In genomic region chr2:103161456-103162289, GRCh38 we compare ENCODE assay signal across 8 cellular contexts.
DNase-seq lines count a peak whose midpoint lies in the region; ATAC-seq, FAIRE-seq and TF ChIP-seq lines count a peak whose summit lies in the region.

No MANE protein-coding gene starts in this region.

- CTCF ChIA-PET in naive thymus-derived CD4-positive, alpha-beta T cell (lab: Charles Lee) = no interaction called here

- H3K4me3 ChIP-seq in ascending aorta (no peak overlapping the region), tibial artery (no peak overlapping the region)
- no peak overlapping the region for H3K4me3 ChIP-seq in naive thymus-derived CD4-positive, alpha-beta T cell (ENCODE audit: low read length)

- H3K9me3 ChIP-seq in ascending aorta (no peaks in the 10 kb centered on the region), tibial artery (no peaks in the 10 kb centered on the region)
- H3K9me3 ChIP-seq in naive thymus-derived CD4-positive, alpha-beta T cell (ENCODE audit: control insufficient read depth in 2 of 3, low read length in 3 of 3) = no peaks in the 10 kb centered on the region

- H3K27ac Mint-ChIP-seq in naive thymus-derived CD4-positive, alpha-beta T cell = no peak overlapping the region

- DNase-seq in NCI-H2196 (lab: John Stamatoyannopoulos, UW; ENCODE audit: unreplicated experiment) (peak; percentile 57), ascending aorta (ENCODE audit: low spot score in 2 of 2) (no peak), inferior parietal cortex (ENCODE audit: extremely low spot score) (peak; percentile 87), tibial artery (peak in 1 of 2 donors; percentile 29)
- no peak for DNase-seq in naive thymus-derived CD4-positive, alpha-beta T cell

- intact Hi-C loops in ascending aorta (cut with DNase I) = no loop called here
- intact Hi-C loops in tibial artery (cut with DNase I; ENCODE audit: low total_unique reads) = no loop called here
- intact Hi-C loops in naive thymus-derived CD4-positive, alpha-beta T cell (cut with micrococcal nuclease) = loop anchor here (5.0 kb wide), 3 partner anchors 1251 to 1711 kb away; no protein-coding TSS in a partner anchor

- no peaks in the 10 kb centered on the region for H3K4me1 Mint-ChIP-seq in naive thymus-derived CD4-positive, alpha-beta T cell

- H3K9me3 Mint-ChIP-seq in naive thymus-derived CD4-positive, alpha-beta T cell = no peaks in the 10 kb centered on the region

- ATAC-seq in HG02885 (IDR thresholded peaks at IDR 0.05; ENCODE audit: poor library complexity, unreplicated experiment) = peak; percentile 83
- no peak for ATAC-seq in naive thymus-derived CD4-positive, alpha-beta T cell

- TF ChIP-seq CTCF in GM12872 (IDR thresholded peaks at IDR 0.05; ENCODE audit: insufficient read depth, low read depth, low read length) (peak; percentile 76), ascending aorta (IDR thresholded peaks at IDR 0.05) (peak; percentile 13 to 59 (median 31)), tibial artery (IDR thresholded peaks at IDR 0.05) (peak; percentile 44 to 46)

- peak; percentile 73 for FAIRE-seq in A204.1 (lab: Jason Lieb, UNC)

- no peaks in the 10 kb centered on the region for H3K4me1 ChIP-seq in ascending aorta
- no peaks in the 10 kb centered on the region for H3K4me1 ChIP-seq in tibial artery
- no peaks in the 10 kb centered on the region for H3K4me1 ChIP-seq in naive thymus-derived CD4-positive, alpha-beta T cell (ENCODE audit: control insufficient read depth in 2 of 2, insufficient read depth in 2 of 2, low read length in 2 of 2)

- no peaks in the 10 kb centered on the region for H3K36me3 Mint-ChIP-seq in naive thymus-derived CD4-positive, alpha-beta T cell

- H3K27me3 ChIP-seq in ascending aorta = no peaks in the 10 kb centered on the region
- H3K27me3 ChIP-seq in tibial artery = peaks cover 0 to 5% of the 10 kb centered on the region in 2 donors
- H3K27me3 ChIP-seq in naive thymus-derived CD4-positive, alpha-beta T cell (ENCODE audit: control insufficient read depth in 2 of 2, insufficient read depth in 2 of 2, low read length in 2 of 2) = no peaks in the 10 kb centered on the region

- POLR2A ChIA-PET in naive thymus-derived CD4-positive, alpha-beta T cell (lab: Charles Lee) = no interaction called here

- H3K27ac ChIP-seq in ascending aorta (no peak overlapping the region), tibial artery (no peak overlapping the region)
- H3K27ac ChIP-seq in naive thymus-derived CD4-positive, alpha-beta T cell (ENCODE audit: low read depth, low read length) = no peak overlapping the region

- H3K36me3 ChIP-seq in ascending aorta (no peaks in the 10 kb centered on the region), tibial artery (no peaks in the 10 kb centered on the region)
- H3K36me3 ChIP-seq in naive thymus-derived CD4-positive, alpha-beta T cell (ENCODE audit: control insufficient read depth in 2 of 3, insufficient read depth in 3 of 3, low read length in 3 of 3) = no peaks in the 10 kb centered on the region

- H3K27me3 Mint-ChIP-seq in naive thymus-derived CD4-positive, alpha-beta T cell = peaks cover 0 to 7% (median under 1%) of the 10 kb centered on the region in 5 donors

- H3K4me3 Mint-ChIP-seq in naive thymus-derived CD4-positive, alpha-beta T cell = no peak overlapping the region

Comparison
In these comparisons a context has a peak if more than half of its experiments do, and no peak if none do; other contexts are left out.
1. DNase-seq: peak in NCI-H2196 (single experiment) and inferior parietal cortex (single experiment); none in ascending aorta (0 of 2) and naive thymus-derived CD4-positive, alpha-beta T cell (0 of 9).
2. intact Hi-C loops: an anchor here in naive thymus-derived CD4-positive, alpha-beta T cell (5.0 kb wide); none called in ascending aorta and tibial artery.
3. Peak in every context shown above with its lines, with median percentiles within 50 percentile points of each other: CTCF ChIP-seq.